Comparison of ENCODE assay signal across 8 cellular contexts in genomic region chr7:101816499-101817030, GRCh38. TPM values are rescaled to one million over a fixed set of nuclear protein-coding genes. Genes with fewer than 3 reads are reported as not detected.
DNase-seq lines count a peak whose midpoint lies in the region; ATAC-seq, FAIRE-seq and TF ChIP-seq lines count a peak whose summit lies in the region.

No MANE protein-coding gene starts in this region.

- H3K9ac ChIP-seq in fibroblast of lung (ENCODE audit: insufficient read depth, low read length): peak overlapping the region; percentile 57

- peaks cover 13% of the 10 kb centered on the region for H3K79me2 ChIP-seq in fibroblast of lung (ENCODE audit: control insufficient read depth, insufficient read depth, low read length)

- peaks cover 22% of the 10 kb centered on the region for H3K27me3 Mint-ChIP-seq in activated CD4-positive, alpha-beta memory T cell treated with anti-CD3 and anti-CD28 coated beads, Interleukin-2, amount 10 ng/mL, durations not matched to agents 7 days and 5 days
- H3K27me3 Mint-ChIP-seq in natural killer cell (ENCODE audit: low read depth in 2 of 2): no peaks in the 10 kb centered on the region

- DNase-seq in activated gamma-delta T cell (lab: John Stamatoyannopoulos, UW): peak; percentile 26
- DNase-seq in activated gamma-delta T cell treated with Interleukin-2 at 50 U/mL for 16 hours: no peak
- peak; percentile 80 for DNase-seq in HuH-7.5 (ENCODE audit: low spot score)
- peak; percentile 27 for DNase-seq in activated CD4-positive, alpha-beta memory T cell treated with anti-CD3 and anti-CD28 coated beads, Interleukin-2, amount 10 ng/mL, durations not matched to agents 7 days and 5 days
- DNase-seq in fibroblast of lung (ENCODE audit: low read depth in 2 of 2): peak; percentile 34 to 44
- DNase-seq in natural killer cell: peak; percentile 22
- DNase-seq in GM12891 (ENCODE audit: insufficient read length, low spot score): no peak
- no peak for DNase-seq in MV-4-11 (lab: John Stamatoyannopoulos, UW)

- H3K4me1 Mint-ChIP-seq in activated CD4-positive, alpha-beta memory T cell treated with anti-CD3 and anti-CD28 coated beads, Interleukin-2, amount 10 ng/mL, durations not matched to agents 7 days and 5 days: peaks cover 15% of the 10 kb centered on the region
- peaks cover 21 to 29% of the 10 kb centered on the region in 2 donors for H3K4me1 Mint-ChIP-seq in natural killer cell

- CTCF ChIA-PET in activated CD4-positive, alpha-beta memory T cell treated with anti-CD3 and anti-CD28 coated beads, Interleukin-2, amount 10 ng/mL, durations not matched to agents 7 days and 5 days (lab: Charles Lee): no interaction called here

- peaks cover 4% of the 10 kb centered on the region for H3K4me1 ChIP-seq in fibroblast of lung (ENCODE audit: control insufficient read depth, extremely low read depth, insufficient read depth, low read length)

- no peaks in the 10 kb centered on the region for H3K36me3 ChIP-seq in fibroblast of lung (ENCODE audit: control insufficient read depth, insufficient read depth, low read length)

- peak overlapping the region; percentile 44 for H3K4me2 ChIP-seq in fibroblast of lung (ENCODE audit: extremely low read depth, insufficient read depth, low read length)

- no peak for TF ChIP-seq POLR2A in GM12891 (IDR thresholded peaks at IDR 0.05; ENCODE audit: low read depth, low read length)

- H3K4me3 ChIP-seq in fibroblast of lung (replicated peaks in 1 of 4; ENCODE audit: control extremely low read depth in 1 of 4, insufficient read depth in 1 of 4, low read depth in 3 of 4, low read length in 4 of 4): peak overlapping the region; percentile 17 to 71 (median 59)

- peak overlapping the region; percentile 10 for H3K4me3 Mint-ChIP-seq in activated CD4-positive, alpha-beta memory T cell treated with anti-CD3 and anti-CD28 coated beads, Interleukin-2, amount 10 ng/mL, durations not matched to agents 7 days and 5 days
- H3K4me3 Mint-ChIP-seq in natural killer cell: peak overlapping the region; percentile 62

- intact Hi-C loops in natural killer cell (cut with micrococcal nuclease): no loop called here

- POLR2A ChIA-PET in activated CD4-positive, alpha-beta memory T cell treated with anti-CD3 and anti-CD28 coated beads, Interleukin-2, amount 10 ng/mL, durations not matched to agents 7 days and 5 days (lab: Charles Lee): interaction anchor here (1.0 to 1.1 kb wide), 2 partner anchors 40 to 73 kb away, joined by 3 to 4 read pairs; no protein-coding TSS in a partner anchor

- no peak overlapping the region for H3K27ac ChIP-seq in fibroblast of lung (ENCODE audit: insufficient read depth, low read length)

- no peaks in the 10 kb centered on the region for H3K27me3 ChIP-seq in fibroblast of lung (ENCODE audit: control insufficient read depth, insufficient read depth, low read length)

- H3K27ac Mint-ChIP-seq in activated CD4-positive, alpha-beta memory T cell treated with anti-CD3 and anti-CD28 coated beads, Interleukin-2, amount 10 ng/mL, durations not matched to agents 7 days and 5 days: no peak overlapping the region
- H3K27ac Mint-ChIP-seq in natural killer cell: no peak overlapping the region

- no peak overlapping the region for H2AFZ ChIP-seq in fibroblast of lung (ENCODE audit: low read length)

- FAIRE-seq in GM12891 (lab: Jason Lieb, UNC): no peak

- TF ChIP-seq CTCF in fibroblast of lung (conservative IDR thresholded peaks at IDR 0.05 in 1 of 2, IDR thresholded peaks at IDR 0.05 in 1 of 2; ENCODE audit: low read depth in 1 of 2, low read length in 2 of 2): no peak
- TF ChIP-seq CTCF in natural killer cell (IDR thresholded peaks at IDR 0.05): no peak

- no peaks in the 10 kb centered on the region for H4K20me1 ChIP-seq in fibroblast of lung (ENCODE audit: control insufficient read depth, extremely low read depth, insufficient read depth, low read length)

- H3K9me3 Mint-ChIP-seq in activated CD4-positive, alpha-beta memory T cell treated with anti-CD3 and anti-CD28 coated beads, Interleukin-2, amount 10 ng/mL, durations not matched to agents 7 days and 5 days: no peaks in the 10 kb centered on the region
- H3K9me3 Mint-ChIP-seq in natural killer cell: no peaks in the 10 kb centered on the region

- H3K36me3 Mint-ChIP-seq in activated CD4-positive, alpha-beta memory T cell treated with anti-CD3 and anti-CD28 coated beads, Interleukin-2, amount 10 ng/mL, durations not matched to agents 7 days and 5 days (ENCODE audit: low read depth): no peaks in the 10 kb centered on the region
- no peaks in the 10 kb centered on the region for H3K36me3 Mint-ChIP-seq in natural killer cell

- no peaks in the 10 kb centered on the region for H3K9me3 ChIP-seq in fibroblast of lung (ENCODE audit: control insufficient read depth, insufficient read depth, low read depth, low read length)

- ATAC-seq in natural killer cell: peak in 1 of 3 donors; percentile 11

TF ChIP-seq in GM12891, 5 proteins besides CTCF, POLR2A, EP300 and RAD21:
- TF ChIP-seq POU2F2 (IDR thresholded peaks at IDR 0.05; ENCODE audit: low read depth, low read length) (no peak), TAF1 (IDR thresholded peaks at IDR 0.05; ENCODE audit: low read depth, low read length) (no peak), POLR2AphosphoS5 (IDR thresholded peaks at IDR 0.05; ENCODE audit: low read depth, low read length) (no peak), PAX5 (IDR thresholded peaks at IDR 0.05; ENCODE audit: insufficient read depth, low read length, severe bottlenecking) (no peak), SPI1 (IDR thresholded peaks at IDR 0.05; ENCODE audit: low read depth, low read length) (no peak)

RNA-seq across cellular contexts. Expression of gene CUX1, which starts 0.9 kb away (rescaled TPM):
- 10 to 100 TPM; 21.1 to 22.4 TPM for total RNA-seq in activated CD4-positive, alpha-beta memory T cell treated with anti-CD3 and anti-CD28 coated beads, Interleukin-2, amount 10 ng/mL, durations not matched to agents 7 days and 5 days
- total RNA-seq in fibroblast of lung (36.0 and 38.1 TPM in 2 replicates), natural killer cell (10 to 100 TPM; 59.8 to 77.4 (median 73.6) TPM)
- 19.2 and 22.7 TPM in 2 replicates for polyA plus RNA-seq in fibroblast of lung
- 25.6 and 29.8 TPM in 2 replicates for polyA plus RNA-seq in fibroblast of lung (2012)
- polyA minus RNA-seq in fibroblast of lung (ENCODE audit: low replicate concordance): 26.2 and 27.7 TPM in 2 replicates
- polyA plus RNA-seq in GM12891 (2012; ENCODE audit: low read depth, missing spikeins): 17.8 TPM

Comparison
In these comparisons a context has a peak if more than half of its experiments do, and no peak if none do; other contexts are left out.
1. DNase-seq: peak in activated gamma-delta T cell (single experiment), HuH-7.5 (single experiment), activated CD4-positive, alpha-beta memory T cell treated with anti-CD3 and anti-CD28 coated beads, Interleukin-2, amount 10 ng/mL, durations not matched to agents 7 days and 5 days (single experiment), fibroblast of lung (2 of 2) and natural killer cell (single experiment); none in activated gamma-delta T cell treated with Interleukin-2 at 50 U/mL for 16 hours (single experiment), GM12891 (single experiment) and MV-4-11 (single experiment).